In genomic region chr16:2928151-2928550, GRCh38 we compare ENCODE assay signal across 1 cellular context.
TF ChIP-seq lines count a peak whose summit lies in the region.

No MANE protein-coding gene starts in this region.

TF ChIP-seq in H1, 55 proteins besides CTCF, POLR2A, EP300 and RAD21:
- TF ChIP-seq SP1 (IDR thresholded peaks at IDR 0.05; ENCODE audit: low read depth, low read length): 0 out of 2 replicates have a peak, but pooled peaks have one; percentile 13
- peak; percentile 35; the same call in 1 of the 2 replicates for TF ChIP-seq TCF12 (IDR thresholded peaks at IDR 0.05; ENCODE audit: low read depth, low read length)
